21 cellular contexts compared by ENCODE assay signal in the genomic region with DNA sequence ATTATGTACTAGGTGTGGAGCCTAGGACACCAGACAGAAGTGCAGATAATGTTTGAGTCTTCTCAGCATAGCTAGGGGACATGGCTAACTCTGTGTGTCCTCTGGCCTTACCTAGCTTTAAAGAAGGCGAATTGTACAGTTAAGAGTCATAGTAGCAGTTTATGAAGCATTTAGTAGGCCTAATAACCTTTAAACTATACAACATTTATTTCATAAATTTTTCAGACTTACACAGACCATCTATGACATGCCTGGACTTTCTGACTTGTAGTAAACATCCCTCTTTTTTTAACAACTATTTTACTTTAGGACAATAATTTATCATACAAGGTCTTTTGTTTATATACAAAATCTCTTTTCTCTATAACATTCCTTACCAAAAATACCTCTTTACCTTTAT. TPM values are rescaled to one million over a fixed set of nuclear protein-coding genes. Genes with fewer than 3 reads are reported as not detected.
"Had no signal": no experiment of that assay in that cellular context is flagged by ENCODE, and none has a peak within 500 bp of the region (broad histone marks: within the 10 kb centered on the region; RNA-seq: fewer than 3 reads in every experiment).

No MANE protein-coding gene starts in this region.

- DNase-seq: activated B cell treated with CpG ODN at 0.5 μM for 24 hours; activated CD4-positive, alpha-beta memory T cell treated with anti-CD3 and anti-CD28 coated beads, Interleukin-2, amount 10 ng/mL, durations not matched to agents 7 days and 5 days; activated CD4-positive, alpha-beta T cell treated with anti-CD3 and anti-CD28 coated beads for 4 hours; activated CD8-positive, alpha-beta memory T cell treated with anti-CD3 and anti-CD28 coated beads, Interleukin-2, amount 10 ng/mL, durations not matched to agents 7 days and 5 days; activated naive CD4-positive, alpha-beta T cell; activated naive CD8-positive, alpha-beta T cell treated with anti-CD3 and anti-CD28 coated beads for 36 hours; amniotic stem cell; central memory CD4-positive, alpha-beta T cell; dorsolateral prefrontal cortex; gastrocnemius medialis; head of caudate nucleus; left ventricle myocardium inferior; stimulated activated CD4-positive, alpha-beta T cell treated with anti-CD3 and anti-CD28 coated beads, Interleukin-2, amount 100 ng/mL, for 24 hours; T-helper 9 cell; uterus had no signal

- H3K4me3 ChIP-seq: dorsolateral prefrontal cortex, gastrocnemius medialis, left ventricle myocardium inferior, tibial nerve, uterus had no signal

- H3K9me3 ChIP-seq: gastrocnemius medialis, uterus had no signal

- H3K27me3 ChIP-seq: gastrocnemius medialis, tibial nerve, uterus had no signal

- FAIRE-seq: colon had no signal

- H3K4me1 ChIP-seq: gastrocnemius medialis, left ventricle myocardium inferior, tibial nerve, uterus had no signal

- H3K27ac ChIP-seq: dorsolateral prefrontal cortex, gastrocnemius medialis, left ventricle myocardium inferior, tibial nerve, uterus had no signal

- H3K36me3 ChIP-seq: gastrocnemius medialis, left ventricle myocardium inferior, tibial nerve, uterus had no signal

- ATAC-seq: activated CD8-positive, alpha-beta memory T cell treated with anti-CD3 and anti-CD28 coated beads, Interleukin-2, amount 10 ng/mL, durations not matched to agents 7 days and 5 days; gastrocnemius medialis had no signal

RNA-seq across cellular contexts. Expression of gene ETNPPL, which starts 37.4 kb away (rescaled TPM):
- total RNA-seq: activated B cell treated with CpG ODN at 0.5 μM for 24 hours; activated CD4-positive, alpha-beta memory T cell treated with anti-CD3 and anti-CD28 coated beads, Interleukin-2, amount 10 ng/mL, durations not matched to agents 7 days and 5 days; activated CD8-positive, alpha-beta memory T cell treated with anti-CD3 and anti-CD28 coated beads, Interleukin-2, amount 10 ng/mL, durations not matched to agents 7 days and 5 days; activated naive CD8-positive, alpha-beta T cell treated with anti-CD3 and anti-CD28 coated beads for 36 hours; epithelial cell of proximal tubule; mononuclear cell; osteoblast; skeletal muscle tissue; uterus had no signal
